In genomic region chr1:198657550-198658064, GRCh38 we compare ENCODE assay signal across 9 cellular contexts. TPM values are rescaled to one million over a fixed set of nuclear protein-coding genes. Genes with fewer than 3 reads are reported as not detected.
A peak's percentile ranks its signal among the peaks of the same experiment; 100 is the strongest.
DNase-seq lines count a peak whose midpoint lies in the region; ATAC-seq and TF ChIP-seq lines count a peak whose summit lies in the region.
"Had no signal": no experiment of that assay in that cellular context is flagged by ENCODE, and none has a peak within 500 bp of the region (broad histone marks: within the 10 kb centered on the region; RNA-seq: fewer than 3 reads in every experiment).

No MANE protein-coding gene starts in this region.

- no peak overlapping the region for H3K4me3 ChIP-seq in Peyer's patch
- H3K4me3 ChIP-seq in effector memory CD4-positive, alpha-beta T cell (ENCODE audit: insufficient read depth, low read depth, low read length, poor library complexity, severe bottlenecking), result peak overlapping the region; percentile 30

- peaks cover 0 to 11% (median 0%) of the 10 kb centered on the region in 4 donors for H3K4me1 ChIP-seq in Peyer's patch
- peaks cover 46% of the 10 kb centered on the region for H3K4me1 ChIP-seq in effector memory CD4-positive, alpha-beta T cell (ENCODE audit: control insufficient read depth, insufficient read depth, low read length, poor library complexity, severe bottlenecking)

- TF ChIP-seq POLR2A in Peyer's patch (IDR thresholded peaks at IDR 0.05), result no peak

- H3K27ac ChIP-seq in Peyer's patch, result peak overlapping the region; percentile 38 to 79 (median 62)
- peak overlapping the region; percentile 89 for H3K27ac ChIP-seq in effector memory CD4-positive, alpha-beta T cell (ENCODE audit: insufficient read depth, low read length, poor library complexity, severe bottlenecking)

- peak; percentile 29 for DNase-seq in activated naive CD4-positive, alpha-beta T cell treated with Interleukin-2 at 50 U/mL for 16 hours
- no peak for DNase-seq in activated naive CD4-positive, alpha-beta T cell (lab: John Stamatoyannopoulos, UW)
- DNase-seq in Peyer's patch (no peak), HK-2 (ENCODE audit: unreplicated experiment) (no peak), D341Med (ENCODE audit: low spot score) (no peak)
- no peak for DNase-seq in effector memory CD4-positive, alpha-beta T cell
- no peak for DNase-seq in stimulated activated effector memory CD8-positive, alpha-beta T cell treated with anti-CD3 and anti-CD28 coated beads, Interleukin-12 subunit alpha, Interleukin-12 subunit beta, amount 100 ng/mL, for 72 hours (ENCODE audit: low spot score in 2 of 2)
- DNase-seq: heart right ventricle had no signal

- H3K27me3 ChIP-seq in Peyer's patch, result no peaks in the 10 kb centered on the region
- no peaks in the 10 kb centered on the region for H3K27me3 ChIP-seq in effector memory CD4-positive, alpha-beta T cell (replicated peaks; ENCODE audit: control insufficient read depth, insufficient read depth, low read length, poor library complexity, severe bottlenecking)
- H3K27me3 ChIP-seq: heart right ventricle had no signal

- peak overlapping the region; percentile 88 for H3K27ac Mint-ChIP-seq in stimulated activated effector memory CD8-positive, alpha-beta T cell treated with anti-CD3 and anti-CD28 coated beads, Interleukin-12 subunit alpha, Interleukin-12 subunit beta, amount 100 ng/mL, for 72 hours

- peaks cover 91% of the 10 kb centered on the region for H3K36me3 Mint-ChIP-seq in stimulated activated effector memory CD8-positive, alpha-beta T cell treated with anti-CD3 and anti-CD28 coated beads, Interleukin-12 subunit alpha, Interleukin-12 subunit beta, amount 100 ng/mL, for 72 hours

- H3K4me3 Mint-ChIP-seq in stimulated activated effector memory CD8-positive, alpha-beta T cell treated with anti-CD3 and anti-CD28 coated beads, Interleukin-12 subunit alpha, Interleukin-12 subunit beta, amount 100 ng/mL, for 72 hours, result peak overlapping the region; percentile 67

- H3K9me3 Mint-ChIP-seq in stimulated activated effector memory CD8-positive, alpha-beta T cell treated with anti-CD3 and anti-CD28 coated beads, Interleukin-12 subunit alpha, Interleukin-12 subunit beta, amount 100 ng/mL, for 72 hours, result no peaks in the 10 kb centered on the region

- ATAC-seq in HG03045 (IDR thresholded peaks at IDR 0.05; ENCODE audit: unreplicated experiment), result peak; percentile 45
- peak; percentile 70 for ATAC-seq in stimulated activated effector memory CD8-positive, alpha-beta T cell treated with anti-CD3 and anti-CD28 coated beads, Interleukin-12 subunit alpha, Interleukin-12 subunit beta, amount 100 ng/mL, for 72 hours

- no peak for TF ChIP-seq CTCF in Peyer's patch (IDR thresholded peaks at IDR 0.05)

- peaks cover 53% of the 10 kb centered on the region for H3K4me1 Mint-ChIP-seq in stimulated activated effector memory CD8-positive, alpha-beta T cell treated with anti-CD3 and anti-CD28 coated beads, Interleukin-12 subunit alpha, Interleukin-12 subunit beta, amount 100 ng/mL, for 72 hours

- no peaks in the 10 kb centered on the region for H3K9me3 ChIP-seq in Peyer's patch
- H3K9me3 ChIP-seq in effector memory CD4-positive, alpha-beta T cell (ENCODE audit: control insufficient read depth, low read length), result no peaks in the 10 kb centered on the region
- H3K9me3 ChIP-seq: heart right ventricle had no signal

- H3K36me3 ChIP-seq in Peyer's patch, result no peaks in the 10 kb centered on the region
- H3K36me3 ChIP-seq in effector memory CD4-positive, alpha-beta T cell (ENCODE audit: control insufficient read depth, insufficient read depth, low read length), result no peaks in the 10 kb centered on the region

RNA-seq across cellular contexts. Expression of gene PTPRC, which starts 18.8 kb away (rescaled TPM):
- 100 to 1,000 TPM in 1 of 4 donors, 10 to 100 TPM in 3; 13.3 to 127 (median 22.1) TPM for total RNA-seq in Peyer's patch
